ENCODE assay signal across 19 cellular contexts in genomic region chr2:95017836-95018235, GRCh38. TPM values are rescaled to one million over a fixed set of nuclear protein-coding genes. Genes with fewer than 3 reads are reported as not detected.
A peak's percentile ranks its signal among the peaks of the same experiment; 100 is the strongest.
DNase-seq lines count a peak whose midpoint lies in the region; TF ChIP-seq lines count a peak whose summit lies in the region.
"Had no signal": no experiment of that assay in that cellular context is flagged by ENCODE, and none has a peak within 500 bp of the region (broad histone marks: within the 10 kb centered on the region; RNA-seq: fewer than 3 reads in every experiment).

No MANE protein-coding gene starts in this region.

- H3K27ac Mint-ChIP-seq in chondrocyte (ENCODE audit: unreplicated experiment) = no peak overlapping the region
- peak overlapping the region in 2 of 3 experiments; percentile 25 to 71 for H3K27ac Mint-ChIP-seq in nephron
- peak overlapping the region; percentile 11 for H3K27ac Mint-ChIP-seq in progenitor cell of endocrine pancreas
- H3K27ac Mint-ChIP-seq: HFFc6 had no signal

- TF ChIP-seq CTCF in chondrocyte (IDR thresholded peaks at IDR 0.05) (no peak), nephron (IDR thresholded peaks at IDR 0.05; ENCODE audit: unreplicated experiment in 3 of 3) (no peak), progenitor cell of endocrine pancreas (IDR thresholded peaks at IDR 0.05; ENCODE audit: unreplicated experiment) (no peak)

- H3K27me3 Mint-ChIP-seq in chondrocyte (ENCODE audit: low read depth) = peaks cover 20% of the 10 kb centered on the region
- H3K27me3 Mint-ChIP-seq in nephron (ENCODE audit: low read depth) = peaks cover 51% of the 10 kb centered on the region
- peaks cover 26% of the 10 kb centered on the region for H3K27me3 Mint-ChIP-seq in progenitor cell of endocrine pancreas

- DNase-seq in chondrocyte (ENCODE audit: low spot score) = peak; percentile 65
- no peak for DNase-seq in epithelial cell of prostate (ENCODE audit: low read depth, low spot score)
- no peak for DNase-seq in progenitor cell of endocrine pancreas (ENCODE audit: low spot score, unreplicated experiment)
- no peak for DNase-seq in kidney tubule cell (ENCODE audit: low spot score)
- DNase-seq in head of caudate nucleus = no peak
- DNase-seq in NCI-H2107 (lab: John Stamatoyannopoulos, UW) = no peak
- no peak for DNase-seq in NCI-H1092 (lab: John Stamatoyannopoulos, UW)
- DNase-seq: BE2C; CD4-positive, alpha-beta memory T cell; DMS153; DMS79 treated with DMSO at 0.1 percent for 48 hours; EL; HCEC 1CT; HFFc6 had no signal

- no peak overlapping the region for H3K4me3 Mint-ChIP-seq in chondrocyte (ENCODE audit: unreplicated experiment)
- H3K4me3 Mint-ChIP-seq in nephron = no peak overlapping the region
- H3K4me3 Mint-ChIP-seq in progenitor cell of endocrine pancreas (ENCODE audit: low read depth) = no peak overlapping the region
- H3K4me3 Mint-ChIP-seq: HFFc6 had no signal

- H3K36me3 Mint-ChIP-seq in chondrocyte (ENCODE audit: low read depth) = no peaks in the 10 kb centered on the region
- H3K36me3 Mint-ChIP-seq in nephron (ENCODE audit: low read depth) = no peaks in the 10 kb centered on the region
- H3K36me3 Mint-ChIP-seq in progenitor cell of endocrine pancreas (ENCODE audit: insufficient read depth) = no peaks in the 10 kb centered on the region
- H3K36me3 Mint-ChIP-seq: CD4-positive, alpha-beta memory T cell had no signal

- H3K27ac ChIP-seq in epithelial cell of prostate = peak overlapping the region; percentile 54
- H3K27ac ChIP-seq: A549, C4-2B, HL-60 had no signal

- intact Hi-C loops in head of caudate nucleus (cut with DNase I) = no loop called here

- no peaks in the 10 kb centered on the region for H3K9me3 Mint-ChIP-seq in chondrocyte (ENCODE audit: low read depth)
- H3K9me3 Mint-ChIP-seq in nephron = peaks cover 2% of the 10 kb centered on the region
- no peaks in the 10 kb centered on the region for H3K9me3 Mint-ChIP-seq in progenitor cell of endocrine pancreas (ENCODE audit: low read depth)
- H3K9me3 Mint-ChIP-seq: HFFc6 had no signal

- no peaks in the 10 kb centered on the region for H3K4me1 Mint-ChIP-seq in chondrocyte (ENCODE audit: low read depth)
- H3K4me1 Mint-ChIP-seq in nephron = peaks cover 38% of the 10 kb centered on the region
- H3K4me1 Mint-ChIP-seq in progenitor cell of endocrine pancreas (ENCODE audit: low read depth) = peaks cover 7% of the 10 kb centered on the region

RNA-seq across cellular contexts. Expression of gene MAL, which starts 7.7 kb away (rescaled TPM):
- total RNA-seq in chondrocyte = not detected in 3 replicates
- total RNA-seq in progenitor cell of endocrine pancreas = not detected in 2 replicates
- total RNA-seq: H4, HFFc6 had no signal
